Comparison of ENCODE assay signal across 25 cellular contexts in genomic region chr18:21834301-21834660, GRCh38.
"Had no signal": no experiment of that assay in that cellular context is flagged by ENCODE, and none has a peak within 500 bp of the region (broad histone marks: within the 10 kb centered on the region; RNA-seq: fewer than 3 reads in every experiment).

No MANE protein-coding gene starts in this region.

- H3K27ac Mint-ChIP-seq: activated CD4-positive, alpha-beta T cell treated with anti-CD3 and anti-CD28 coated beads, Interleukin-2, amount 10 ng/mL, durations not matched to agents 7 days and 5 days; activated CD8-positive, alpha-beta T cell treated with anti-CD3 and anti-CD28 coated beads, Interleukin-2, amount 10 ng/mL, durations not matched to agents 7 days and 5 days; activated naive CD4-positive, alpha-beta T cell treated with anti-CD3 and anti-CD28 coated beads, Interleukin-2, amount 50 U/mL, for 24 hours; activated T-helper 1 cell treated with anti-CD3 and anti-CD28 coated beads, Interleukin-12 subunit alpha, Interleukin-12 subunit beta, Interleukin-2, Interleukin-4 antibody, amounts not matched to agents 30 ng/mL and 10 ng/mL and 1 ng/mL, durations not matched to agents 14 hours and 24 hours and 36 hours; neural progenitor cell; stimulated activated naive B cell treated with anti-CD40 and anti-IgM and Interleukin-4, amounts not matched to agents 10 μg/mL and 1 μg/mL and 100 μg/mL, for 72 hours had no signal

- H3K4me3 ChIP-seq: body of pancreas, esophagus squamous epithelium, gastroesophageal sphincter, lower lobe of right lung, neural progenitor cell, sigmoid colon, vagina had no signal

- H3K9me3 Mint-ChIP-seq: activated CD4-positive, alpha-beta T cell treated with anti-CD3 and anti-CD28 coated beads, Interleukin-2, amount 10 ng/mL, durations not matched to agents 7 days and 5 days; activated naive CD4-positive, alpha-beta T cell treated with anti-CD3 and anti-CD28 coated beads, Interleukin-2, amount 50 U/mL, for 24 hours; activated T-helper 1 cell treated with anti-CD3 and anti-CD28 coated beads, Interleukin-12 subunit alpha, Interleukin-12 subunit beta, Interleukin-2, Interleukin-4 antibody, amounts not matched to agents 30 ng/mL and 10 ng/mL and 1 ng/mL, durations not matched to agents 14 hours and 24 hours and 36 hours; neural progenitor cell had no signal

- ATAC-seq: activated CD8-positive, alpha-beta T cell treated with anti-CD3 and anti-CD28 coated beads, Interleukin-2, amount 10 ng/mL, durations not matched to agents 7 days and 5 days; body of pancreas; gastroesophageal sphincter; stimulated activated naive B cell treated with anti-CD40 and anti-IgM and Interleukin-4, amounts not matched to agents 10 μg/mL and 1 μg/mL and 100 μg/mL, for 72 hours had no signal

- DNase-seq: activated CD4-positive, alpha-beta T cell treated with anti-CD3 and anti-CD28 coated beads, Interleukin-2, amount 10 ng/mL, durations not matched to agents 7 days and 5 days; activated CD4-positive, CD25-positive, alpha-beta regulatory T cell treated with anti-CD3 and anti-CD28 coated beads, Interleukin-2, amount 50 U/mL, for 72 hours; activated CD8-positive, alpha-beta T cell treated with anti-CD3 and anti-CD28 coated beads, Interleukin-2, amount 10 ng/mL, durations not matched to agents 7 days and 5 days; activated gamma-delta T cell treated with Interleukin-2 at 50 U/mL for 16 hours; anterior cingulate cortex; body of pancreas; caudate nucleus; effector memory CD4-positive, alpha-beta T cell; esophagus squamous epithelium; head of caudate nucleus; left cardiac atrium; lower lobe of right lung; posterior cingulate gyrus; sigmoid colon; stimulated activated CD4-positive, alpha-beta T cell treated with anti-CD3 and anti-CD28 coated beads, Interleukin-2, amount 100 ng/mL, for 48 hours; stimulated activated CD8-positive, alpha-beta memory T cell treated with anti-CD3 and anti-CD28 coated beads, Interleukin-4, amount 100 ng/mL, for 48 hours; stimulated activated naive B cell treated with anti-CD40 and anti-IgM and Interleukin-4, amounts not matched to agents 10 μg/mL and 1 μg/mL and 100 μg/mL, for 72 hours; SW 1271; T-helper 2 cell; trophoblast cell had no signal

- H3K27ac ChIP-seq: body of pancreas, esophagus squamous epithelium, lower lobe of right lung, neural progenitor cell, sigmoid colon, vagina had no signal

- H3K27me3 Mint-ChIP-seq: activated CD4-positive, alpha-beta T cell treated with anti-CD3 and anti-CD28 coated beads, Interleukin-2, amount 10 ng/mL, durations not matched to agents 7 days and 5 days; activated naive CD4-positive, alpha-beta T cell treated with anti-CD3 and anti-CD28 coated beads, Interleukin-2, amount 50 U/mL, for 24 hours; stimulated activated naive B cell treated with anti-CD40 and anti-IgM and Interleukin-4, amounts not matched to agents 10 μg/mL and 1 μg/mL and 100 μg/mL, for 72 hours had no signal

- H3K4me2 ChIP-seq: neural progenitor cell had no signal

- H3K27me3 ChIP-seq: body of pancreas, esophagus squamous epithelium, gastroesophageal sphincter, neural progenitor cell, sigmoid colon, vagina had no signal

- H3K4me1 Mint-ChIP-seq: activated CD4-positive, alpha-beta T cell treated with anti-CD3 and anti-CD28 coated beads, Interleukin-2, amount 10 ng/mL, durations not matched to agents 7 days and 5 days; activated naive CD4-positive, alpha-beta T cell treated with anti-CD3 and anti-CD28 coated beads, Interleukin-2, amount 50 U/mL, for 24 hours; neural progenitor cell; stimulated activated naive B cell treated with anti-CD40 and anti-IgM and Interleukin-4, amounts not matched to agents 10 μg/mL and 1 μg/mL and 100 μg/mL, for 72 hours had no signal

- H3K4me3 Mint-ChIP-seq: activated CD4-positive, alpha-beta T cell treated with anti-CD3 and anti-CD28 coated beads, Interleukin-2, amount 10 ng/mL, durations not matched to agents 7 days and 5 days; activated CD8-positive, alpha-beta T cell treated with anti-CD3 and anti-CD28 coated beads, Interleukin-2, amount 10 ng/mL, durations not matched to agents 7 days and 5 days; activated naive CD4-positive, alpha-beta T cell treated with anti-CD3 and anti-CD28 coated beads, Interleukin-2, amount 50 U/mL, for 24 hours; activated T-helper 1 cell treated with anti-CD3 and anti-CD28 coated beads, Interleukin-12 subunit alpha, Interleukin-12 subunit beta, Interleukin-2, Interleukin-4 antibody, amounts not matched to agents 30 ng/mL and 10 ng/mL and 1 ng/mL, durations not matched to agents 14 hours and 24 hours and 36 hours; neural progenitor cell; stimulated activated naive B cell treated with anti-CD40 and anti-IgM and Interleukin-4, amounts not matched to agents 10 μg/mL and 1 μg/mL and 100 μg/mL, for 72 hours had no signal

- H3K4me1 ChIP-seq: body of pancreas, esophagus squamous epithelium, lower lobe of right lung, vagina had no signal

- H2AFZ ChIP-seq: neural progenitor cell had no signal

- H3K9ac ChIP-seq: neural progenitor cell had no signal

- H3K9me3 ChIP-seq: body of pancreas, esophagus squamous epithelium, gastroesophageal sphincter, lower lobe of right lung, sigmoid colon, vagina had no signal

- H3K36me3 ChIP-seq: neural progenitor cell had no signal
